In the genomic region with DNA sequence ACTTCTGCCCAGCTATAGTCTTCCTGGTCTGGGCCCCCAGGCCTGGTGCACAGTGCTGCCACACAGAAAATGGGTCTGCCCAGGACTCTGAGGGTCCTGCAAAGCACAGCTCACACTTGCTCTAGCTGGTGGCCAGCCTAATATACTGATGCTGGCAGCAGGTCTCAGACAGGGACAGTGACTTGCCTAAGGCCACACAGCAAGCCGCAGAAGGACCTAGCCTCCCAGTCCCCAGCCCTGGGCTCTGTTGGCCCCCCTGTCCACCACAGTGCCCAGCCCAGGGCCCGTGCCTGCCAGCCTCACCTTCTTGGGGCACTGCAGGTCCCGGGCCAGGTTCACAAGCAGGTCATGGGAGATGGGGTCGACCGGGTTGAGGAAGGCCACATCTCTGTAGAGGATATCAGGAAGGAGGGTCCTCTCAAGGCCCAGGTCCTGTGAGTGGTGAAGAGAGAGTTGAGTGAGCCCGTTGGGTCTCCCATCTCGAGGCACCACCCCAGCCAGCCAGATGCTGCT, we compare ENCODE assay signal across 1 cellular context.
A peak's percentile ranks its signal among the peaks of the same experiment; 100 is the strongest.
TF ChIP-seq lines count a peak whose summit lies in the region.

No MANE protein-coding gene starts in this region.

TF ChIP-seq in HepG2, 621 proteins besides CTCF, POLR2A, EP300 and RAD21:
- TF ChIP-seq ZNF768 (CRISPR knock-in tag; IDR thresholded peaks at IDR 0.05) (peak; percentile 85), PAF1 (CRISPR knock-in tag; IDR thresholded peaks at IDR 0.05) (0 out of 2 replicates have a peak, but pooled peaks have one; percentile 19), KAT7 (CRISPR knock-in tag; IDR thresholded peaks at IDR 0.05; ENCODE audit: borderline replicate concordance) (no peak)
